ENCODE assay signal across 2 cellular contexts in the genomic region with DNA sequence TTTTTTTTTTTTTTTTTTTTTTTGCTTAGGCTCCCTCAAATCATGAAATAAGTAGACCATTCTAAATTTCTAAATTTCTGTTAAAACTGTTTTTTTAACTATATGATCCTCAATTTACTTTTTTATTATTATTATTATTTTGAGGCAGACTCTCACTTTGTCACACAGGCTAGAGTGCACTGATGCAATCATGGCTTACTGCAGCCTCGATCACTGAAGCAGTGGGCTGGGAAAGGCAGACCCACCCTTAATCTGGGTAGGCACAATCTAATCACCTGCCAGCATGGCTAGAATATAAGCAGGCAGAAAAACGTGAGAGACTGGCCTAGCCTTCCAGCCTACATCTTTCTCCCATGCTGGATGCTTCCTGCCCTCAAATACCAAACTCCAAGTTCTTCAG.
TF ChIP-seq lines count a peak whose summit lies in the region.

No MANE protein-coding gene starts in this region.

TF ChIP-seq in SK-N-SH, 30 proteins besides CTCF, POLR2A, EP300 and RAD21:
- TF ChIP-seq FOXJ3 (CRISPR knock-in tag; IDR thresholded peaks at IDR 0.05) (no peak), YY1 (IDR thresholded peaks at IDR 0.05; ENCODE audit: low read depth) (no peak), GATA2 (CRISPR knock-in tag; IDR thresholded peaks at IDR 0.05) (no peak), CHD2 (IDR thresholded peaks at IDR 0.05; ENCODE audit: low read length, partially characterized antibody) (no peak), MXI1 (IDR thresholded peaks at IDR 0.05; ENCODE audit: low read depth, low read length) (no peak), RCOR1 (IDR thresholded peaks at IDR 0.05; ENCODE audit: low read length) (no peak), TCF12 (IDR thresholded peaks at IDR 0.05) (no peak), POLR2AphosphoS5 (IDR thresholded peaks at IDR 0.05; ENCODE audit: low read depth, low read length) (no peak), TEAD4 (IDR thresholded peaks at IDR 0.05; ENCODE audit: borderline replicate concordance, insufficient read depth) (no peak), ELF1 (IDR thresholded peaks at IDR 0.05) (no peak)
- TF ChIP-seq, protein P1, sequence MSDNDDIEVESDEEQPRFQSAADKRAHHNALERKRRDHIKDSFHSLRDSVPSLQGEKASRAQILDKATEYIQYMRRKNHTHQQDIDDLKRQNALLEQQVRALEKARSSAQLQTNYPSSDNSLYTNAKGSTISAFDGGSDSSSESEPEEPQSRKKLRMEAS (IDR thresholded peaks at IDR 0.05; ENCODE audit: low read depth), result no peak
TF ChIP-seq in SK-N-SH: peak in this region for 0.

TF ChIP-seq in SK-N-SH treated with all-trans-retinoic acid at 6 μM for 48 hours, 23 proteins besides CTCF, POLR2A, EP300 and RAD21:
- TF ChIP-seq TSHZ2 (CRISPR knock-in tag; IDR thresholded peaks at IDR 0.05) (no peak), ZNF70 (CRISPR knock-in tag; IDR thresholded peaks at IDR 0.05) (no peak), TOX (CRISPR knock-in tag; IDR thresholded peaks at IDR 0.05; ENCODE audit: borderline replicate concordance) (no peak), CSDC2 (CRISPR knock-in tag; IDR thresholded peaks at IDR 0.05) (no peak), CREB5 (CRISPR knock-in tag; IDR thresholded peaks at IDR 0.05; ENCODE audit: low read depth) (no peak), ZC3H10 (CRISPR knock-in tag; IDR thresholded peaks at IDR 0.05) (no peak), ZFP30 (CRISPR knock-in tag; IDR thresholded peaks at IDR 0.05) (no peak), ISL1 (CRISPR knock-in tag; IDR thresholded peaks at IDR 0.05) (no peak), POU6F1 (CRISPR knock-in tag; IDR thresholded peaks at IDR 0.05; ENCODE audit: borderline replicate concordance, low read depth) (no peak), CSRNP3 (CRISPR knock-in tag; IDR thresholded peaks at IDR 0.05) (no peak), ZNF8 (CRISPR knock-in tag; IDR thresholded peaks at IDR 0.05) (no peak), ZFP3 (CRISPR knock-in tag; IDR thresholded peaks at IDR 0.05) (no peak), GLIS3 (CRISPR knock-in tag; IDR thresholded peaks at IDR 0.05) (no peak), ESRRG (CRISPR knock-in tag; IDR thresholded peaks at IDR 0.05) (no peak), PPARA (CRISPR knock-in tag; IDR thresholded peaks at IDR 0.05; ENCODE audit: borderline replicate concordance) (no peak), ARNTL (CRISPR knock-in tag; IDR thresholded peaks at IDR 0.05; ENCODE audit: borderline replicate concordance, low read depth) (no peak), RARB (CRISPR knock-in tag; IDR thresholded peaks at IDR 0.05) (no peak), BACH2 (CRISPR knock-in tag; IDR thresholded peaks at IDR 0.05; ENCODE audit: borderline replicate concordance) (no peak), SNAI2 (CRISPR knock-in tag; IDR thresholded peaks at IDR 0.05) (no peak)
